In the genomic region with DNA sequence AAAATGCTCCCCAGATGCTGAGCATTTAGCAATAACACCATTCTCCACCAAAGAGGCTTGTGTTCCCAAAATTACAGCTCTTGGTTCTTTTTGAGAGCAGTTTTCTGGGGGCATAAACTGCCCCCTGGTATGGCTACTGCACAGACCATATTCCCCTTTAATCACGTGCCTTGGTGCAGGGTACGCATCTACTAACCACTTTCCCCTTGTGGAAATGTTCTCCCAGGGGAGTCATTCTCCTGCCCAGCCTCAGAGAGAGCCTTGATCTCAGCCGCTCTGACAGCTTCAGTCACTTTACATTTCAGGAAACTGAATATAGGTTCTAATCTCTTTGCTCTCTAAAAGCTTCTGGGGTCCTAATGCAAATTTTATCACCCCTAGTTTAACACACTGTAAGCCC, we compare ENCODE assay signal across 1 cellular context.
A peak's percentile ranks its signal among the peaks of the same experiment; 100 is the strongest.
TF ChIP-seq lines count a peak whose summit lies in the region.

No MANE protein-coding gene starts in this region.

TF ChIP-seq in GM12878, 131 proteins besides CTCF, POLR2A, EP300 and RAD21 (continues in another document):
- no peak for TF ChIP-seq RB1 (IDR thresholded peaks at IDR 0.05; ENCODE audit: borderline replicate concordance)
- no peak for TF ChIP-seq SREBF1 (IDR thresholded peaks at IDR 0.05; ENCODE audit: low read length)
- TF ChIP-seq, protein P1, sequence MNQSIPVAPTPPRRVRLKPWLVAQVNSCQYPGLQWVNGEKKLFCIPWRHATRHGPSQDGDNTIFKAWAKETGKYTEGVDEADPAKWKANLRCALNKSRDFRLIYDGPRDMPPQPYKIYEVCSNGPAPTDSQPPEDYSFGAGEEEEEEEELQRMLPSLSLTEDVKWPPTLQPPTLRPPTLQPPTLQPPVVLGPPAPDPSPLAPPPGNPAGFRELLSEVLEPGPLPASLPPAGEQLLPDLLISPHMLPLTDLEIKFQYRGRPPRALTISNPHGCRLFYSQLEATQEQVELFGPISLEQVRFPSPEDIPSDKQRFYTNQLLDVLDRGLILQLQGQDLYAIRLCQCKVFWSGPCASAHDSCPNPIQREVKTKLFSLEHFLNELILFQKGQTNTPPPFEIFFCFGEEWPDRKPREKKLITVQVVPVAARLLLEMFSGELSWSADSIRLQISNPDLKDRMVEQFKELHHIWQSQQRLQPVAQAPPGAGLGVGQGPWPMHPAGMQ (IDR thresholded peaks at IDR 0.05; ENCODE audit: borderline replicate concordance): no peak
- peak; percentile 15; the same call in 1 of the 2 replicates for TF ChIP-seq GATAD2B (conservative IDR thresholded peaks at IDR 0.05; ENCODE audit: low read depth)
- TF ChIP-seq ZNF384 (IDR thresholded peaks at IDR 0.05; ENCODE audit: borderline replicate concordance, low read depth, low read length): no peak
- no peak for TF ChIP-seq FOXM1 (IDR thresholded peaks at IDR 0.05; ENCODE audit: low read depth, low read length)
- TF ChIP-seq, protein P2, sequence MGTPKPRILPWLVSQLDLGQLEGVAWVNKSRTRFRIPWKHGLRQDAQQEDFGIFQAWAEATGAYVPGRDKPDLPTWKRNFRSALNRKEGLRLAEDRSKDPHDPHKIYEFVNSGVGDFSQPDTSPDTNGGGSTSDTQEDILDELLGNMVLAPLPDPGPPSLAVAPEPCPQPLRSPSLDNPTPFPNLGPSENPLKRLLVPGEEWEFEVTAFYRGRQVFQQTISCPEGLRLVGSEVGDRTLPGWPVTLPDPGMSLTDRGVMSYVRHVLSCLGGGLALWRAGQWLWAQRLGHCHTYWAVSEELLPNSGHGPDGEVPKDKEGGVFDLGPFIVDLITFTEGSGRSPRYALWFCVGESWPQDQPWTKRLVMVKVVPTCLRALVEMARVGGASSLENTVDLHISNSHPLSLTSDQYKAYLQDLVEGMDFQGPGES (IDR thresholded peaks at IDR 0.05): no peak
- TF ChIP-seq NR2C1 (IDR thresholded peaks at IDR 0.05): no peak
- TF ChIP-seq, protein P3, sequence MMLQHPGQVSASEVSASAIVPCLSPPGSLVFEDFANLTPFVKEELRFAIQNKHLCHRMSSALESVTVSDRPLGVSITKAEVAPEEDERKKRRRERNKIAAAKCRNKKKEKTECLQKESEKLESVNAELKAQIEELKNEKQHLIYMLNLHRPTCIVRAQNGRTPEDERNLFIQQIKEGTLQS (IDR thresholded peaks at IDR 0.05; ENCODE audit: borderline replicate concordance, extremely low read depth, low read depth, low read length): no peak
- TF ChIP-seq, protein P4, sequence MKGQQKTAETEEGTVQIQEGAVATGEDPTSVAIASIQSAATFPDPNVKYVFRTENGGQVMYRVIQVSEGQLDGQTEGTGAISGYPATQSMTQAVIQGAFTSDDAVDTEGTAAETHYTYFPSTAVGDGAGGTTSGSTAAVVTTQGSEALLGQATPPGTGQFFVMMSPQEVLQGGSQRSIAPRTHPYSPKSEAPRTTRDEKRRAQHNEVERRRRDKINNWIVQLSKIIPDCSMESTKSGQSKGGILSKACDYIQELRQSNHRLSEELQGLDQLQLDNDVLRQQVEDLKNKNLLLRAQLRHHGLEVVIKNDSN (IDR thresholded peaks at IDR 0.05; ENCODE audit: borderline replicate concordance, extremely low read length, insufficient read depth, low read depth, low read length): no peak
- TF ChIP-seq BACH1 (IDR thresholded peaks at IDR 0.05; ENCODE audit: borderline replicate concordance): no peak
- TF ChIP-seq, protein P5, sequence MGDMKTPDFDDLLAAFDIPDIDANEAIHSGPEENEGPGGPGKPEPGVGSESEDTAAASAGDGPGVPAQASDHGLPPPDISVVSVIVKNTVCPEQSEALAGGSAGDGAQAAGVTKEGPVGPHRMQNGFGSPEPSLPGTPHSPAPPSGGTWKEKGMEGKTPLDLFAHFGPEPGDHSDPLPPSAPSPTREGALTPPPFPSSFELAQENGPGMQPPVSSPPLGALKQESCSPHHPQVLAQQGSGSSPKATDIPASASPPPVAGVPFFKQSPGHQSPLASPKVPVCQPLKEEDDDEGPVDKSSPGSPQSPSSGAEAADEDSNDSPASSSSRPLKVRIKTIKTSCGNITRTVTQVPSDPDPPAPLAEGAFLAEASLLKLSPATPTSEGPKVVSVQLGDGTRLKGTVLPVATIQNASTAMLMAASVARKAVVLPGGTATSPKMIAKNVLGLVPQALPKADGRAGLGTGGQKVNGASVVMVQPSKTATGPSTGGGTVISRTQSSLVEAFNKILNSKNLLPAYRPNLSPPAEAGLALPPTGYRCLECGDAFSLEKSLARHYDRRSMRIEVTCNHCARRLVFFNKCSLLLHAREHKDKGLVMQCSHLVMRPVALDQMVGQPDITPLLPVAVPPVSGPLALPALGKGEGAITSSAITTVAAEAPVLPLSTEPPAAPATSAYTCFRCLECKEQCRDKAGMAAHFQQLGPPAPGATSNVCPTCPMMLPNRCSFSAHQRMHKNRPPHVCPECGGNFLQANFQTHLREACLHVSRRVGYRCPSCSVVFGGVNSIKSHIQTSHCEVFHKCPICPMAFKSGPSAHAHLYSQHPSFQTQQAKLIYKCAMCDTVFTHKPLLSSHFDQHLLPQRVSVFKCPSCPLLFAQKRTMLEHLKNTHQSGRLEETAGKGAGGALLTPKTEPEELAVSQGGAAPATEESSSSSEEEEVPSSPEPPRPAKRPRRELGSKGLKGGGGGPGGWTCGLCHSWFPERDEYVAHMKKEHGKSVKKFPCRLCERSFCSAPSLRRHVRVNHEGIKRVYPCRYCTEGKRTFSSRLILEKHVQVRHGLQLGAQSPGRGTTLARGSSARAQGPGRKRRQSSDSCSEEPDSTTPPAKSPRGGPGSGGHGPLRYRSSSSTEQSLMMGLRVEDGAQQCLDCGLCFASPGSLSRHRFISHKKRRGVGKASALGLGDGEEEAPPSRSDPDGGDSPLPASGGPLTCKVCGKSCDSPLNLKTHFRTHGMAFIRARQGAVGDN (IDR thresholded peaks at IDR 0.05): no peak
- TF ChIP-seq ETV6 (conservative IDR thresholded peaks at IDR 0.05 in 1 of 2, IDR thresholded peaks at IDR 0.05 in 1 of 2; ENCODE audit: borderline replicate concordance in 1 of 2, low read depth in 1 of 2): no peak
- no peak for TF ChIP-seq CBX3 (IDR thresholded peaks at IDR 0.05; ENCODE audit: borderline replicate concordance, low read depth)
- no peak for TF ChIP-seq FOXK2 (IDR thresholded peaks at IDR 0.05)
- no peak for TF ChIP-seq TCF12 (IDR thresholded peaks at IDR 0.05; ENCODE audit: low read depth, low read length)
- no peak for TF ChIP-seq PAX5 (IDR thresholded peaks at IDR 0.05; ENCODE audit: borderline replicate concordance, low read depth, low read length)
- TF ChIP-seq RAD51 (IDR thresholded peaks at IDR 0.05): peak; percentile 57; the same call in 1 of the 2 replicates
- TF ChIP-seq CREB1 (IDR thresholded peaks at IDR 0.05; ENCODE audit: low read depth): no peak
- TF ChIP-seq, protein P6, sequence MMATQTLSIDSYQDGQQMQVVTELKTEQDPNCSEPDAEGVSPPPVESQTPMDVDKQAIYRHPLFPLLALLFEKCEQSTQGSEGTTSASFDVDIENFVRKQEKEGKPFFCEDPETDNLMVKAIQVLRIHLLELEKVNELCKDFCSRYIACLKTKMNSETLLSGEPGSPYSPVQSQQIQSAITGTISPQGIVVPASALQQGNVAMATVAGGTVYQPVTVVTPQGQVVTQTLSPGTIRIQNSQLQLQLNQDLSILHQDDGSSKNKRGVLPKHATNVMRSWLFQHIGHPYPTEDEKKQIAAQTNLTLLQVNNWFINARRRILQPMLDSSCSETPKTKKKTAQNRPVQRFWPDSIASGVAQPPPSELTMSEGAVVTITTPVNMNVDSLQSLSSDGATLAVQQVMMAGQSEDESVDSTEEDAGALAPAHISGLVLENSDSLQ (IDR thresholded peaks at IDR 0.05): no peak
- TF ChIP-seq, protein P7, sequence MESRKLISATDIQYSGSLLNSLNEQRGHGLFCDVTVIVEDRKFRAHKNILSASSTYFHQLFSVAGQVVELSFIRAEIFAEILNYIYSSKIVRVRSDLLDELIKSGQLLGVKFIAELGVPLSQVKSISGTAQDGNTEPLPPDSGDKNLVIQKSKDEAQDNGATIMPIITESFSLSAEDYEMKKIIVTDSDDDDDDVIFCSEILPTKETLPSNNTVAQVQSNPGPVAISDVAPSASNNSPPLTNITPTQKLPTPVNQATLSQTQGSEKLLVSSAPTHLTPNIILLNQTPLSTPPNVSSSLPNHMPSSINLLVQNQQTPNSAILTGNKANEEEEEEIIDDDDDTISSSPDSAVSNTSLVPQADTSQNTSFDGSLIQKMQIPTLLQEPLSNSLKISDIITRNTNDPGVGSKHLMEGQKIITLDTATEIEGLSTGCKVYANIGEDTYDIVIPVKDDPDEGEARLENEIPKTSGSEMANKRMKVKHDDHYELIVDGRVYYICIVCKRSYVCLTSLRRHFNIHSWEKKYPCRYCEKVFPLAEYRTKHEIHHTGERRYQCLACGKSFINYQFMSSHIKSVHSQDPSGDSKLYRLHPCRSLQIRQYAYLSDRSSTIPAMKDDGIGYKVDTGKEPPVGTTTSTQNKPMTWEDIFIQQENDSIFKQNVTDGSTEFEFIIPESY (IDR thresholded peaks at IDR 0.05): no peak
- TF ChIP-seq TCF3 (IDR thresholded peaks at IDR 0.05; ENCODE audit: borderline replicate concordance, insufficient read depth, low read depth, low read length): no peak
- no peak for TF ChIP-seq BMI1 (IDR thresholded peaks at IDR 0.05; ENCODE audit: borderline replicate concordance)
- no peak for TF ChIP-seq CBFB (IDR thresholded peaks at IDR 0.05; ENCODE audit: low read depth)
- TF ChIP-seq JUNB (IDR thresholded peaks at IDR 0.05): no peak
- TF ChIP-seq BRCA1 (IDR thresholded peaks at IDR 0.05; ENCODE audit: low read depth, low read length): no peak
- TF ChIP-seq ZSCAN29 (IDR thresholded peaks at IDR 0.05): no peak
- TF ChIP-seq SMAD1 (IDR thresholded peaks at IDR 0.05; ENCODE audit: low read depth, partially characterized antibody): peak; percentile 44
- 0 out of 2 replicates have a peak, but pooled peaks have one; percentile 12 for TF ChIP-seq IKZF1 (conservative IDR thresholded peaks at IDR 0.05)
- no peak for TF ChIP-seq RCOR1 (conservative IDR thresholded peaks at IDR 0.05; ENCODE audit: low read depth, low read length)
- TF ChIP-seq ZNF24 (IDR thresholded peaks at IDR 0.05): no peak
- TF ChIP-seq MYB (IDR thresholded peaks at IDR 0.05; ENCODE audit: borderline replicate concordance, low read depth, low read length): no peak
- no peak for TF ChIP-seq NBN (IDR thresholded peaks at IDR 0.05)
- TF ChIP-seq IRF4 (IDR thresholded peaks at IDR 0.05; ENCODE audit: low read depth, low read length): no peak
- TF ChIP-seq, protein P8, sequence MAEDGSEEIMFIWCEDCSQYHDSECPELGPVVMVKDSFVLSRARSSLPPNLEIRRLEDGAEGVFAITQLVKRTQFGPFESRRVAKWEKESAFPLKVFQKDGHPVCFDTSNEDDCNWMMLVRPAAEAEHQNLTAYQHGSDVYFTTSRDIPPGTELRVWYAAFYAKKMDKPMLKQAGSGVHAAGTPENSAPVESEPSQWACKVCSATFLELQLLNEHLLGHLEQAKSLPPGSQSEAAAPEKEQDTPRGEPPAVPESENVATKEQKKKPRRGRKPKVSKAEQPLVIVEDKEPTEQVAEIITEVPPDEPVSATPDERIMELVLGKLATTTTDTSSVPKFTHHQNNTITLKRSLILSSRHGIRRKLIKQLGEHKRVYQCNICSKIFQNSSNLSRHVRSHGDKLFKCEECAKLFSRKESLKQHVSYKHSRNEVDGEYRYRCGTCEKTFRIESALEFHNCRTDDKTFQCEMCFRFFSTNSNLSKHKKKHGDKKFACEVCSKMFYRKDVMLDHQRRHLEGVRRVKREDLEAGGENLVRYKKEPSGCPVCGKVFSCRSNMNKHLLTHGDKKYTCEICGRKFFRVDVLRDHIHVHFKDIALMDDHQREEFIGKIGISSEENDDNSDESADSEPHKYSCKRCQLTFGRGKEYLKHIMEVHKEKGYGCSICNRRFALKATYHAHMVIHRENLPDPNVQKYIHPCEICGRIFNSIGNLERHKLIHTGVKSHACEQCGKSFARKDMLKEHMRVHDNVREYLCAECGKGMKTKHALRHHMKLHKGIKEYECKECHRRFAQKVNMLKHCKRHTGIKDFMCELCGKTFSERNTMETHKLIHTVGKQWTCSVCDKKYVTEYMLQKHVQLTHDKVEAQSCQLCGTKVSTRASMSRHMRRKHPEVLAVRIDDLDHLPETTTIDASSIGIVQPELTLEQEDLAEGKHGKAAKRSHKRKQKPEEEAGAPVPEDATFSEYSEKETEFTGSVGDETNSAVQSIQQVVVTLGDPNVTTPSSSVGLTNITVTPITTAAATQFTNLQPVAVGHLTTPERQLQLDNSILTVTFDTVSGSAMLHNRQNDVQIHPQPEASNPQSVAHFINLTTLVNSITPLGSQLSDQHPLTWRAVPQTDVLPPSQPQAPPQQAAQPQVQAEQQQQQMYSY (CRISPR knock-in tag; IDR thresholded peaks at IDR 0.05): no peak
- TF ChIP-seq, protein P9, sequence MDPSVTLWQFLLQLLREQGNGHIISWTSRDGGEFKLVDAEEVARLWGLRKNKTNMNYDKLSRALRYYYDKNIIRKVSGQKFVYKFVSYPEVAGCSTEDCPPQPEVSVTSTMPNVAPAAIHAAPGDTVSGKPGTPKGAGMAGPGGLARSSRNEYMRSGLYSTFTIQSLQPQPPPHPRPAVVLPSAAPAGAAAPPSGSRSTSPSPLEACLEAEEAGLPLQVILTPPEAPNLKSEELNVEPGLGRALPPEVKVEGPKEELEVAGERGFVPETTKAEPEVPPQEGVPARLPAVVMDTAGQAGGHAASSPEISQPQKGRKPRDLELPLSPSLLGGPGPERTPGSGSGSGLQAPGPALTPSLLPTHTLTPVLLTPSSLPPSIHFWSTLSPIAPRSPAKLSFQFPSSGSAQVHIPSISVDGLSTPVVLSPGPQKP (IDR thresholded peaks at IDR 0.05; ENCODE audit: low read depth, low read length): no peak
- no peak for TF ChIP-seq CREM (IDR thresholded peaks at IDR 0.05; ENCODE audit: low read depth)
- TF ChIP-seq, protein P10, sequence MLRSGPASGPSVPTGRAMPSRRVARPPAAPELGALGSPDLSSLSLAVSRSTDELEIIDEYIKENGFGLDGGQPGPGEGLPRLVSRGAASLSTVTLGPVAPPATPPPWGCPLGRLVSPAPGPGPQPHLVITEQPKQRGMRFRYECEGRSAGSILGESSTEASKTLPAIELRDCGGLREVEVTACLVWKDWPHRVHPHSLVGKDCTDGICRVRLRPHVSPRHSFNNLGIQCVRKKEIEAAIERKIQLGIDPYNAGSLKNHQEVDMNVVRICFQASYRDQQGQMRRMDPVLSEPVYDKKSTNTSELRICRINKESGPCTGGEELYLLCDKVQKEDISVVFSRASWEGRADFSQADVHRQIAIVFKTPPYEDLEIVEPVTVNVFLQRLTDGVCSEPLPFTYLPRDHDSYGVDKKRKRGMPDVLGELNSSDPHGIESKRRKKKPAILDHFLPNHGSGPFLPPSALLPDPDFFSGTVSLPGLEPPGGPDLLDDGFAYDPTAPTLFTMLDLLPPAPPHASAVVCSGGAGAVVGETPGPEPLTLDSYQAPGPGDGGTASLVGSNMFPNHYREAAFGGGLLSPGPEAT (IDR thresholded peaks at IDR 0.05; ENCODE audit: low read depth): no peak
- no peak for TF ChIP-seq ZNF207 (IDR thresholded peaks at IDR 0.05; ENCODE audit: borderline replicate concordance)
- no peak for TF ChIP-seq SIX5 (IDR thresholded peaks at IDR 0.05; ENCODE audit: low read depth, low read length, severe bottlenecking)
- TF ChIP-seq MTA2 (IDR thresholded peaks at IDR 0.05; ENCODE audit: low read depth): no peak
- TF ChIP-seq BCL11A (IDR thresholded peaks at IDR 0.05; ENCODE audit: low read depth, low read length): no peak
- TF ChIP-seq PML (IDR thresholded peaks at IDR 0.05; ENCODE audit: low read length): no peak
- TF ChIP-seq TARDBP (IDR thresholded peaks at IDR 0.05; ENCODE audit: borderline replicate concordance): no peak
- peak; percentile 96 for TF ChIP-seq MEF2B (IDR thresholded peaks at IDR 0.05; ENCODE audit: partially characterized antibody, poor library complexity, severe bottlenecking)
- TF ChIP-seq POLR2AphosphoS2 (IDR thresholded peaks at IDR 0.05; ENCODE audit: low read depth, low read length): no peak
- no peak for TF ChIP-seq NFIC (IDR thresholded peaks at IDR 0.05; ENCODE audit: low read depth, low read length)
